In the genomic region with DNA sequence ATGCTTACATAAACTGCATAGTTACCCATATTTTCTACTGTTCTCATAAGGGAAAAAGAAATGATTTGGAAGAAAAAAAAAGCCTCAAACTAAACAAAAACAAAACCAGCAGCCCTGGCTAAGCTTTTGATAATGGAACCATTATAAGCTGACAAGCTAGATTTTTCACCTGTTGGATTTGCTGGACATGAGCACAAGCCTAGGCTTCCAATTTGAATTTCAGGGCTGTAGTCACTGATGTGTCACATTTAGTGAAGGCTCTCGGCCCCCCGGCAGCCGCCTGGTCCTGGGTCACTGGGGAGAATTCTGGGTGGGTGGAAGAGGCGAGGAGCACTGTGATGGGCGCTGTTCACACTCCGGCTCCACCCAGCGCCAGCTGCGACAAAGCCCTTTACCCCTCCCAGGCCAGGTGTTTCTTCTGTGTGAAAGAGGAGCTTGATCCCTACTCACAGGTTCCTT, we compare ENCODE assay signal across 8 cellular contexts. TPM values are rescaled to one million over a fixed set of nuclear protein-coding genes. Genes with fewer than 3 reads are reported as not detected.
DNase-seq lines count a peak whose midpoint lies in the region; ATAC-seq and TF ChIP-seq lines count a peak whose summit lies in the region.

No MANE protein-coding gene starts in this region.

- peaks cover 27% of the 10 kb centered on the region for H3K27me3 ChIP-seq in H7 (ENCODE audit: control insufficient read depth, insufficient read depth, low read length)
- H3K27me3 ChIP-seq in Peyer's patch: no peaks in the 10 kb centered on the region
- H3K27me3 ChIP-seq in parathyroid adenoma (ENCODE audit: control insufficient read depth, insufficient read depth, low read length): no peaks in the 10 kb centered on the region

- peak; percentile 71 for DNase-seq in H7
- DNase-seq in Peyer's patch: peak; percentile 59 to 77 (median 75)
- no peak for DNase-seq in epithelial cell of esophagus (ENCODE audit: low read depth)
- no peak for DNase-seq in NCI-H128 (lab: John Stamatoyannopoulos, UW; ENCODE audit: unreplicated experiment)

- H3K4me1 ChIP-seq in Peyer's patch (peaks cover 0 to 22% (median 14%) of the 10 kb centered on the region in 4 donors), parathyroid adenoma (no peaks in the 10 kb centered on the region)

- H3K4me3 ChIP-seq in H7 (ENCODE audit: insufficient read depth, low read depth, low read length) (peak overlapping the region; percentile 65), Peyer's patch (peak overlapping the region; percentile 64 to 79 (median 78)), epithelial cell of esophagus (ENCODE audit: low read length) (peak overlapping the region; percentile 85), parathyroid adenoma (ENCODE audit: low read depth, low read length) (peak overlapping the region; percentile 76)

- peak overlapping the region; percentile 83 for H3K27ac ChIP-seq in 22Rv1
- peak overlapping the region; percentile 88 to 96 (median 89) for H3K27ac ChIP-seq in Peyer's patch
- H3K27ac ChIP-seq in parathyroid adenoma: no peak overlapping the region

- H3K79me2 ChIP-seq in parathyroid adenoma: no peaks in the 10 kb centered on the region

- H3K9me3 ChIP-seq in Peyer's patch (no peaks in the 10 kb centered on the region), parathyroid adenoma (ENCODE audit: control insufficient read depth, low read length) (no peaks in the 10 kb centered on the region)

- no peak for TF ChIP-seq CTCF in 22Rv1 (IDR thresholded peaks at IDR 0.05)
- TF ChIP-seq CTCF in Peyer's patch (IDR thresholded peaks at IDR 0.05): no peak
- no peak for TF ChIP-seq CTCF in epithelial cell of esophagus (IDR thresholded peaks at IDR 0.05; ENCODE audit: insufficient read depth, low read depth, low read length, missing control alignments)
- TF ChIP-seq CTCF in parathyroid adenoma (IDR thresholded peaks at IDR 0.05): no peak

- no peak overlapping the region for H2AFZ ChIP-seq in parathyroid adenoma

- ATAC-seq in HG03159 (IDR thresholded peaks at IDR 0.05; ENCODE audit: unreplicated experiment) (no peak), HG02610 (IDR thresholded peaks at IDR 0.05; ENCODE audit: unreplicated experiment) (no peak)

- TF ChIP-seq POLR2A in Peyer's patch (IDR thresholded peaks at IDR 0.05): no peak

- H3K9ac ChIP-seq in parathyroid adenoma: no peak overlapping the region

- peak overlapping the region; percentile 97 for H3K4me2 ChIP-seq in parathyroid adenoma (ENCODE audit: low read length)

- H3K36me3 ChIP-seq in H7 (replicated peaks; ENCODE audit: control insufficient read depth, insufficient read depth, low read length) (no peaks in the 10 kb centered on the region), Peyer's patch (no peaks in the 10 kb centered on the region), parathyroid adenoma (ENCODE audit: control insufficient read depth, insufficient read depth, low read length) (no peaks in the 10 kb centered on the region)

RNA-seq across cellular contexts. Expression of a gene that starts 4.6 kb away (rescaled TPM):
- 0.26 and 0.90 TPM in 2 replicates for total RNA-seq in H7 (2014; rRNA removed; shearing (Covaris generic))
- 1 to 10 TPM in 1 of 4 donors, not detected in 3; 1.1 TPM for total RNA-seq in Peyer's patch

Comparison
In these comparisons a context has a peak if more than half of its experiments do, and no peak if none do; other contexts are left out.
1. DNase-seq: peak in H7 (single experiment) and Peyer's patch (3 of 3); none in epithelial cell of esophagus (single experiment) and NCI-H128 (single experiment).
2. Peak in every context shown above with its lines, with median percentiles within 50 percentile points of each other: H3K4me3 ChIP-seq.